Comparison of ENCODE assay signal across 19 cellular contexts in genomic region chr9:18324928-18325327, GRCh38.
DNase-seq lines count a peak whose midpoint lies in the region; ATAC-seq, FAIRE-seq and TF ChIP-seq lines count a peak whose summit lies in the region.
"Had no signal": no experiment of that assay in that cellular context is flagged by ENCODE, and none has a peak within 500 bp of the region (broad histone marks: within the 10 kb centered on the region; RNA-seq: fewer than 3 reads in every experiment).

No MANE protein-coding gene starts in this region.

- in situ Hi-C loops in ACHN (cut with HindIII; ENCODE audit: low pct_ligation_motif_present, low pct_unique_long_range_greater_than_20kb, low sequenced_read_pairs): no loop called here

- DNase-seq in DMS53 (lab: John Stamatoyannopoulos, UW) (peak; percentile 3), DMS53 treated with DMSO at 0.1 percent for 48 hours (lab: John Stamatoyannopoulos, UW; ENCODE audit: unreplicated experiment) (no peak), bronchial epithelial cell (ENCODE audit: low read depth) (peak; percentile 31), foreskin keratinocyte (no peak), ovary (no peak), ACHN (no peak), amygdala (lab: John Stamatoyannopoulos, UW) (no peak)
- DNase-seq: Calu3; CD8-positive, alpha-beta T cell; H9; KG1 had no signal

- TF ChIP-seq CTCF in bronchial epithelial cell (IDR thresholded peaks at IDR 0.05; ENCODE audit: insufficient read depth, low read length, severe bottlenecking): no peak
- TF ChIP-seq CTCF in foreskin keratinocyte (conservative IDR thresholded peaks at IDR 0.05): no peak
- TF ChIP-seq CTCF in ovary (IDR thresholded peaks at IDR 0.05): no peak

- intact Hi-C loops in ovary (cut with DNase I): no loop called here

- H3K4me3 ChIP-seq in bronchial epithelial cell (ENCODE audit: low read depth, low read length) (no peak overlapping the region), ovary (no peak overlapping the region)
- H3K4me3 ChIP-seq: A549; BLaER1 treated with 17β-estradiol and CSF1 and Interleukin-3, amounts not matched to agents 10 nM and 100 nM had no signal

- no peak for TF ChIP-seq POLR2A in ovary (IDR thresholded peaks at IDR 0.05)

- 90 to 98% (median 92%) methylated on average over 1 of the region's 1 CpG for WGBS in ovary, 3 donors

- no peak for FAIRE-seq in bronchial epithelial cell (lab: Jason Lieb, UNC)
- FAIRE-seq: A549, G401.6, GM12892, H1, HepG2 had no signal

- H3K27ac ChIP-seq in foreskin keratinocyte (no peak overlapping the region), ovary (no peak overlapping the region)
- H3K27ac ChIP-seq: 22Rv1; A549; BLaER1 treated with 17β-estradiol and CSF1 and Interleukin-3, amounts not matched to agents 10 nM and 100 nM had no signal

- H3K27me3 ChIP-seq in bronchial epithelial cell (ENCODE audit: control insufficient read depth, insufficient read depth, low read length): no peaks in the 10 kb centered on the region
- no peaks in the 10 kb centered on the region for H3K27me3 ChIP-seq in foreskin keratinocyte
- H3K27me3 ChIP-seq in ovary: no peaks in the 10 kb centered on the region
- H3K27me3 ChIP-seq: BLaER1 treated with 17β-estradiol and CSF1 and Interleukin-3, amounts not matched to agents 10 nM and 100 nM had no signal

- H3K9me3 ChIP-seq in ovary: no peaks in the 10 kb centered on the region
- H3K9me3 ChIP-seq: A549; BLaER1 treated with 17β-estradiol and CSF1 and Interleukin-3, amounts not matched to agents 10 nM and 100 nM had no signal

- ATAC-seq in foreskin keratinocyte (peak; percentile 64), GM21367 (IDR thresholded peaks at IDR 0.05; ENCODE audit: unreplicated experiment) (no peak)
- ATAC-seq: A549; CD8-positive, alpha-beta T cell had no signal

- H3K36me3 ChIP-seq in bronchial epithelial cell (ENCODE audit: control insufficient read depth, insufficient read depth, low read length): no peaks in the 10 kb centered on the region
- no peaks in the 10 kb centered on the region for H3K36me3 ChIP-seq in ovary
- H3K36me3 ChIP-seq: BLaER1 treated with 17β-estradiol and CSF1 and Interleukin-3, amounts not matched to agents 10 nM and 100 nM had no signal

- H3K4me1 ChIP-seq in foreskin keratinocyte (no peaks in the 10 kb centered on the region), ovary (ENCODE audit: insufficient read depth) (no peaks in the 10 kb centered on the region)
- H3K4me1 ChIP-seq: A549; BLaER1 treated with 17β-estradiol and CSF1 and Interleukin-3, amounts not matched to agents 10 nM and 100 nM had no signal

- no peak for TF ChIP-seq EP300 in ovary (IDR thresholded peaks at IDR 0.05)

Comparison
In these comparisons a context has a peak if more than half of its experiments do, and no peak if none do; other contexts are left out.
1. DNase-seq: peak in DMS53 (single experiment) and bronchial epithelial cell (single experiment); none in DMS53 treated with DMSO at 0.1 percent for 48 hours (single experiment), foreskin keratinocyte (0 of 2), ovary (0 of 5), ACHN (single experiment) and amygdala (0 of 56).